In the genomic region with DNA sequence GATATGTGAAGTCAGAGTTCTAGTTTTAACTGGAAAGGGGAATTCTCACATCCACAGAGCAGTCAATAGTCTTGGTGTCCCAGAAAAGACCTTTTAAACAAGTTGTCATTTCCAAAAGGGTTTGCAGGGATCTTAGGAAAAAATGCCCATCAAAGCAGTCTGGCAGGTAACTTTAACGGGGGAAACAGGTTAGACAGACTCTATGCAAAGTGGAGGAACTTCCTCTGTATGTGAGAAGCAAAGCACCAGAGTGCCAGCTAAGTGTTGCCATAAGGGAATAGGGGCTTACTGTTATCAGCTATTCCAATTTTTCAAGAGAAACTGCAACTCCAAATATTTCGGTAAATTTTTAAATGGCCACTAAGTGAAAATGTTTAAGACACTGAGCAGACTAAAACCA, we compare ENCODE assay signal across 2 cellular contexts.
TF ChIP-seq lines count a peak whose summit lies in the region.

No MANE protein-coding gene starts in this region.

TF ChIP-seq in GM23338, 12 proteins besides CTCF, POLR2A, EP300 and RAD21 (continued from another document):
- TF ChIP-seq ETS1 (IDR thresholded peaks at IDR 0.05) (no peak), CREB1 (CRISPR knock-in tag; IDR thresholded peaks at IDR 0.05; ENCODE audit: low read depth) (no peak), EZH2phosphoT487 (IDR thresholded peaks at IDR 0.05; ENCODE audit: unreplicated experiment) (no peak), ZNF462 (CRISPR knock-in tag; IDR thresholded peaks at IDR 0.05) (no peak)

TF ChIP-seq in WTC11, 78 proteins besides CTCF, POLR2A, EP300 and RAD21 (continued from another document):
- TF ChIP-seq TCF7 (CRISPR knock-in tag; IDR thresholded peaks at IDR 0.05; ENCODE audit: low read depth): no peak
- TF ChIP-seq, protein P1, sequence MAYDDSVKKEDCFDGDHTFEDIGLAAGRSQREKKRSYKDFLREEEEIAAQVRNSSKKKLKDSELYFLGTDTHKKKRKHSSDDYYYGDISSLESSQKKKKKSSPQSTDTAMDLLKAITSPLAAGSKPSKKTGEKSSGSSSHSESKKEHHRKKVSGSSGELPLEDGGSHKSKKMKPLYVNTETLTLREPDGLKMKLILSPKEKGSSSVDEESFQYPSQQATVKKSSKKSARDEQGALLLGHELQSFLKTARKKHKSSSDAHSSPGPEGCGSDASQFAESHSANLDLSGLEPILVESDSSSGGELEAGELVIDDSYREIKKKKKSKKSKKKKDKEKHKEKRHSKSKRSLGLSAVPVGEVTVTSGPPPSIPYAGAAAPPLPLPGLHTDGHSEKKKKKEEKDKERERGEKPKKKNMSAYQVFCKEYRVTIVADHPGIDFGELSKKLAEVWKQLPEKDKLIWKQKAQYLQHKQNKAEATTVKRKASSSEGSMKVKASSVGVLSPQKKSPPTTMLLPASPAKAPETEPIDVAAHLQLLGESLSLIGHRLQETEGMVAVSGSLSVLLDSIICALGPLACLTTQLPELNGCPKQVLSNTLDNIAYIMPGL (CRISPR knock-in tag; IDR thresholded peaks at IDR 0.05): no peak
- no peak for TF ChIP-seq AFF4 (CRISPR knock-in tag; IDR thresholded peaks at IDR 0.05; ENCODE audit: borderline replicate concordance)
- no peak for TF ChIP-seq ATF1 (CRISPR knock-in tag; IDR thresholded peaks at IDR 0.05)
- TF ChIP-seq, protein P2, sequence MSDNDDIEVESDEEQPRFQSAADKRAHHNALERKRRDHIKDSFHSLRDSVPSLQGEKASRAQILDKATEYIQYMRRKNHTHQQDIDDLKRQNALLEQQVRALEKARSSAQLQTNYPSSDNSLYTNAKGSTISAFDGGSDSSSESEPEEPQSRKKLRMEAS (CRISPR knock-in tag; IDR thresholded peaks at IDR 0.05): no peak
- no peak for TF ChIP-seq ATF2 (CRISPR knock-in tag; IDR thresholded peaks at IDR 0.05; ENCODE audit: borderline replicate concordance, low read depth)
- TF ChIP-seq ZNF121 (CRISPR knock-in tag; IDR thresholded peaks at IDR 0.05): no peak
- TF ChIP-seq, protein P3, sequence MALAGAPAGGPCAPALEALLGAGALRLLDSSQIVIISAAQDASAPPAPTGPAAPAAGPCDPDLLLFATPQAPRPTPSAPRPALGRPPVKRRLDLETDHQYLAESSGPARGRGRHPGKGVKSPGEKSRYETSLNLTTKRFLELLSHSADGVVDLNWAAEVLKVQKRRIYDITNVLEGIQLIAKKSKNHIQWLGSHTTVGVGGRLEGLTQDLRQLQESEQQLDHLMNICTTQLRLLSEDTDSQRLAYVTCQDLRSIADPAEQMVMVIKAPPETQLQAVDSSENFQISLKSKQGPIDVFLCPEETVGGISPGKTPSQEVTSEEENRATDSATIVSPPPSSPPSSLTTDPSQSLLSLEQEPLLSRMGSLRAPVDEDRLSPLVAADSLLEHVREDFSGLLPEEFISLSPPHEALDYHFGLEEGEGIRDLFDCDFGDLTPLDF (CRISPR knock-in tag; IDR thresholded peaks at IDR 0.05): no peak
- no peak for TF ChIP-seq ZNF396 (CRISPR knock-in tag; IDR thresholded peaks at IDR 0.05; ENCODE audit: borderline replicate concordance)
- TF ChIP-seq FOXP4 (CRISPR knock-in tag; IDR thresholded peaks at IDR 0.05): no peak
- TF ChIP-seq RELA (CRISPR knock-in tag; IDR thresholded peaks at IDR 0.05; ENCODE audit: borderline replicate concordance): no peak
